ENCODE assay signal across 17 cellular contexts in genomic region chr16:20260215-20261009, GRCh38.
"Had no signal": no experiment of that assay in that cellular context is flagged by ENCODE, and none has a peak within 500 bp of the region (broad histone marks: within the 10 kb centered on the region; RNA-seq: fewer than 3 reads in every experiment).

No MANE protein-coding gene starts in this region.

- H3K4me1 ChIP-seq: colonic mucosa, heart left ventricle, suprapubic skin, thyroid gland had no signal

- H3K4me1 Mint-ChIP-seq: naive thymus-derived CD4-positive, alpha-beta T cell; neural crest cell had no signal

- H3K4me2 ChIP-seq: smooth muscle cell had no signal

- H3K36me3 Mint-ChIP-seq: type B pancreatic cell had no signal

- H3K27me3 ChIP-seq: colonic mucosa, ovary, suprapubic skin, thyroid gland had no signal

- H3K27ac ChIP-seq: colonic mucosa, heart left ventricle, ovary, suprapubic skin, thyroid gland had no signal

- H3K9me3 ChIP-seq: colonic mucosa, ovary, suprapubic skin, thyroid gland had no signal

- H3K4me3 ChIP-seq: colonic mucosa, heart left ventricle, ovary, smooth muscle cell, suprapubic skin, thyroid gland had no signal

- H3K4me3 Mint-ChIP-seq: naive thymus-derived CD4-positive, alpha-beta T cell; neural crest cell; type B pancreatic cell had no signal

- DNase-seq: colonic mucosa; effector CD4-positive, alpha-beta T cell; heart left ventricle; hippocampal formation; left colon; naive thymus-derived CD4-positive, alpha-beta T cell; nucleus accumbens; ovary; right cardiac atrium; stimulated activated CD4-positive, alpha-beta T cell treated with anti-CD3 and anti-CD28 coated beads, Interleukin-2, amount 100 ng/mL, for 48 hours; stimulated activated naive CD4-positive, alpha-beta T cell treated with Interleukin-2 at 50 U/mL for 16 hours; thyroid gland had no signal

- ATAC-seq: esophagus mucosa; heart left ventricle; left colon; naive thymus-derived CD4-positive, alpha-beta T cell; right cardiac atrium had no signal

- H3K36me3 ChIP-seq: colonic mucosa, heart left ventricle, ovary, suprapubic skin, thyroid gland had no signal

- H3K27ac Mint-ChIP-seq: naive thymus-derived CD4-positive, alpha-beta T cell; type B pancreatic cell had no signal
